ENCODE assay signal across 1 cellular context in the genomic region with DNA sequence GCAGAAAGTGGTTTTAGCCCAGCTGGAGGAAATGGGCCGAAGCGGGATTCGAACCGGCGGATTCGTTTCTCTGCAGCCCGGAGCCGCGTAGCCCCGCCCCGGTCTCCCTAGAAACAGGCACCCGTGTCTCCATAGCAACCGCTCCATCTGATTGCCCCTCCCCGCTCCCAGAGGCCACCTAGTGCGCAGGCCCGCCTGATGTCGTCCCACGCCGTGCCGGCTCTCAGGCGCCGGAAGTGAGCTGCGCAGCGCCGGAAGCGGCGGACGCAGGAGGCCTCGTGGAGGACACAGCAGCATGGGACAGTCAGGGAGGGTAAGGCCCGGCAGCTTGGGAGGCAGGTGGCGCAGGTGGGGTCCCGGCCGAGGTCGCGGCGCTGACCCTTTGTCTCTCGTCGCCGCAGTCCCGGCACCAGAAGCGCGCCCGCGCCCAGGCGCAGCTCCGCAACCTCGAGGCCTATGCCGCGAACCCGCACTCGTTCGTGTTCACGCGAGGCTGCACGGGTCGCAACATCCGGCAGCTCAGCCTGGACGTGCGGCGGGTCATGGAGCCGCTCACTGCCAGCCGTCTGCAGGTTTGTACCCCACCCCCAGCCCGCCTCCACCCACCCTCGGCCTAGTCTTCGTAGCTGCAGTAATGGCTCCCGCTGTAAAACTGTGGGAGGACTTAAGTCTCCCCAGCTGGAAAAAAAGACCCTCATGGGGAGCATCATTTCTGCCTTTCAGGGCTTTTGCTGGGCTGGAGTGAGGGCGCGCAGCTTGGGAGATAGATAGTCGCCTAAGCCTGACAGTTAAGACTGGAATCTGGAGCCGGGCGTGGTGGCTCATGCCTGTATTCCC.
TF ChIP-seq lines count a peak whose summit lies in the region.

A gene with protein sequence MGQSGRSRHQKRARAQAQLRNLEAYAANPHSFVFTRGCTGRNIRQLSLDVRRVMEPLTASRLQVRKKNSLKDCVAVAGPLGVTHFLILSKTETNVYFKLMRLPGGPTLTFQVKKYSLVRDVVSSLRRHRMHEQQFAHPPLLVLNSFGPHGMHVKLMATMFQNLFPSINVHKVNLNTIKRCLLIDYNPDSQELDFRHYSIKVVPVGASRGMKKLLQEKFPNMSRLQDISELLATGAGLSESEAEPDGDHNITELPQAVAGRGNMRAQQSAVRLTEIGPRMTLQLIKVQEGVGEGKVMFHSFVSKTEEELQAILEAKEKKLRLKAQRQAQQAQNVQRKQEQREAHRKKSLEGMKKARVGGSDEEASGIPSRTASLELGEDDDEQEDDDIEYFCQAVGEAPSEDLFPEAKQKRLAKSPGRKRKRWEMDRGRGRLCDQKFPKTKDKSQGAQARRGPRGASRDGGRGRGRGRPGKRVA (plus strand): TSS at position 263 of the 837 bp plus-strand sequence. CDS start 33 bp downstream, at position 296.

TF ChIP-seq in HepG2, 621 proteins besides CTCF, POLR2A, EP300 and RAD21 (continued from another document and continues in another):
- TF ChIP-seq, protein P1, sequence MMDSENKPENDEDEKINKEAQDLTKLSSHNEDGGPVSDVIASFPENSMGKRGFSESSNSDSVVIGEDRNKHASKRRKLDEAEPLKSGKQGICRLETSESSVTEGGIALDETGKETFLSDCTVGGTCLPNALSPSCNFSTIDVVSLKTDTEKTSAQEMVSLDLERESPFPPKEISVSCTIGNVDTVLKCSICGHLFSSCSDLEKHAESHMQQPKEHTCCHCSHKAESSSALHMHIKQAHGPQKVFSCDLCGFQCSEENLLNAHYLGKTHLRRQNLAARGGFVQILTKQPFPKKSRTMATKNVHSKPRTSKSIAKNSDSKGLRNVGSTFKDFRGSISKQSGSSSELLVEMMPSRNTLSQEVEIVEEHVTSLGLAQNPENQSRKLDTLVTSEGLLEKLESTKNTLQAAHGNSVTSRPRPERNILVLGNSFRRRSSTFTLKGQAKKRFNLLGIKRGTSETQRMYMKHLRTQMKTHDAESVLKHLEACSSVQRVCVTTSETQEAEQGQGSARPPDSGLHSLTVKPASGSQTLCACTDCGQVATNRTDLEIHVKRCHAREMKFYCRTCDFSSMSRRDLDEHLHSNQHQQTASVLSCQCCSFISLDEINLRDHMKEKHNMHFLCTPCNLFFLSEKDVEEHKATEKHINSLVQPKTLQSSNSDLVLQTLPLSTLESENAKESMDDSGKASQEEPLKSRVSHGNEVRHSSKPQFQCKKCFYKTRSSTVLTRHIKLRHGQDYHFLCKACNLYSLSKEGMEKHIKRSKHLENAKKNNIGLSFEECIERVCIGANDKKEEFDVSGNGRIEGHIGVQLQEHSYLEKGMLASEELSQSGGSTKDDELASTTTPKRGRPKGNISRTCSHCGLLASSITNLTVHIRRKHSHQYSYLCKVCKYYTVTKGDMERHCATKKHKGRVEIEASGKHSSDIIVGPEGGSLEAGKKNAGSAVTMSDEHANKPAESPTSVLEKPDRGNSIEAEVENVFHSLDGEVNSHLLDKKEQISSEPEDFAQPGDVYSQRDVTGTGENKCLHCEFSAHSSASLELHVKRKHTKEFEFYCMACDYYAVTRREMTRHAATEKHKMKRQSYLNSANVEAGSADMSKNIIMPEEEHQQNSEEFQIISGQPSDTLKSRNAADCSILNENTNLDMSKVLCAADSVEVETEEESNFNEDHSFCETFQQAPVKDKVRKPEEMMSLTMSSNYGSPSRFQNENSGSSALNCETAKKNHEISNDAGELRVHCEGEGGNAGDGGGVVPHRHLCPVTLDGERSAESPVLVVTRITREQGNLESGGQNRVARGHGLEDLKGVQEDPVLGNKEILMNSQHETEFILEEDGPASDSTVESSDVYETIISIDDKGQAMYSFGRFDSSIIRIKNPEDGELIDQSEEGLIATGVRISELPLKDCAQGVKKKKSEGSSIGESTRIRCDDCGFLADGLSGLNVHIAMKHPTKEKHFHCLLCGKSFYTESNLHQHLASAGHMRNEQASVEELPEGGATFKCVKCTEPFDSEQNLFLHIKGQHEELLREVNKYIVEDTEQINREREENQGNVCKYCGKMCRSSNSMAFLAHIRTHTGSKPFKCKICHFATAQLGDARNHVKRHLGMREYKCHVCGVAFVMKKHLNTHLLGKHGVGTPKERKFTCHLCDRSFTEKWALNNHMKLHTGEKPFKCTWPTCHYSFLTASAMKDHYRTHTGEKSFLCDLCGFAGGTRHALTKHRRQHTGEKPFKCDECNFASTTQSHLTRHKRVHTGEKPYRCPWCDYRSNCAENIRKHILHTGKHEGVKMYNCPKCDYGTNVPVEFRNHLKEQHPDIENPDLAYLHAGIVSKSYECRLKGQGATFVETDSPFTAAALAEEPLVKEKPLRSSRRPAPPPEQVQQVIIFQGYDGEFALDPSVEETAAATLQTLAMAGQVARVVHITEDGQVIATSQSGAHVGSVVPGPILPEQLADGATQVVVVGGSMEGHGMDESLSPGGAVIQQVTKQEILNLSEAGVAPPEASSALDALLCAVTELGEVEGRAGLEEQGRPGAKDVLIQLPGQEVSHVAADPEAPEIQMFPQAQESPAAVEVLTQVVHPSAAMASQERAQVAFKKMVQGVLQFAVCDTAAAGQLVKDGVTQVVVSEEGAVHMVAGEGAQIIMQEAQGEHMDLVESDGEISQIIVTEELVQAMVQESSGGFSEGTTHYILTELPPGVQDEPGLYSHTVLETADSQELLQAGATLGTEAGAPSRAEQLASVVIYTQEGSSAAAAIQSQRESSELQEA (CRISPR knock-in tag; IDR thresholded peaks at IDR 0.05; ENCODE audit: not compliant biosample characterization), result peak; percentile 80
- TF ChIP-seq POGZ (CRISPR knock-in tag; IDR thresholded peaks at IDR 0.05) (no peak), ZNF7 (CRISPR knock-in tag; IDR thresholded peaks at IDR 0.05) (0 out of 2 replicates have a peak, but pooled peaks have one; percentile 20), ZNF558 (CRISPR knock-in tag; IDR thresholded peaks at IDR 0.05; ENCODE audit: borderline replicate concordance) (peak; percentile 78; the same call in 1 of the 2 replicates), ZNF44 (CRISPR knock-in tag; IDR thresholded peaks at IDR 0.05) (no peak; the same call in 1 of the 2 replicates), U2AF2 (IDR thresholded peaks at IDR 0.05; ENCODE audit: low read depth, low read length) (no peak), ZNF343 (CRISPR knock-in tag; IDR thresholded peaks at IDR 0.05) (no peak), ZIK1 (CRISPR knock-in tag; IDR thresholded peaks at IDR 0.05; ENCODE audit: borderline replicate concordance, low read depth) (no peak), MYNN (CRISPR knock-in tag; IDR thresholded peaks at IDR 0.05; ENCODE audit: low read depth) (no peak; the same call in 1 of the 2 replicates), DNMT3B (CRISPR knock-in tag; conservative IDR thresholded peaks at IDR 0.05) (no peak), ASH2L (IDR thresholded peaks at IDR 0.05; ENCODE audit: insufficient read length, low read depth, low read length) (peak; percentile 86), MBD4 (IDR thresholded peaks at IDR 0.05; ENCODE audit: borderline replicate concordance, low read length) (no peak), KDM5A (IDR thresholded peaks at IDR 0.05; ENCODE audit: borderline replicate concordance, low read length) (peak; percentile 86)
- TF ChIP-seq, protein P2, sequence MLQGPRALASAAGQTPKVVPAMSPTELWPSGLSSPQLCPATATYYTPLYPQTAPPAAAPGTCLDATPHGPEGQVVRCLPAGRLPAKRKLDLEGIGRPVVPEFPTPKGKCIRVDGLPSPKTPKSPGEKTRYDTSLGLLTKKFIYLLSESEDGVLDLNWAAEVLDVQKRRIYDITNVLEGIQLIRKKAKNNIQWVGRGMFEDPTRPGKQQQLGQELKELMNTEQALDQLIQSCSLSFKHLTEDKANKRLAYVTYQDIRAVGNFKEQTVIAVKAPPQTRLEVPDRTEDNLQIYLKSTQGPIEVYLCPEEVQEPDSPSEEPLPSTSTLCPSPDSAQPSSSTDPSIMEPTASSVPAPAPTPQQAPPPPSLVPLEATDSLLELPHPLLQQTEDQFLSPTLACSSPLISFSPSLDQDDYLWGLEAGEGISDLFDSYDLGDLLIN (CRISPR knock-in tag; IDR thresholded peaks at IDR 0.05; ENCODE audit: borderline replicate concordance), result no peak; the same call in 1 of the 2 replicates
- TF ChIP-seq, protein P3, sequence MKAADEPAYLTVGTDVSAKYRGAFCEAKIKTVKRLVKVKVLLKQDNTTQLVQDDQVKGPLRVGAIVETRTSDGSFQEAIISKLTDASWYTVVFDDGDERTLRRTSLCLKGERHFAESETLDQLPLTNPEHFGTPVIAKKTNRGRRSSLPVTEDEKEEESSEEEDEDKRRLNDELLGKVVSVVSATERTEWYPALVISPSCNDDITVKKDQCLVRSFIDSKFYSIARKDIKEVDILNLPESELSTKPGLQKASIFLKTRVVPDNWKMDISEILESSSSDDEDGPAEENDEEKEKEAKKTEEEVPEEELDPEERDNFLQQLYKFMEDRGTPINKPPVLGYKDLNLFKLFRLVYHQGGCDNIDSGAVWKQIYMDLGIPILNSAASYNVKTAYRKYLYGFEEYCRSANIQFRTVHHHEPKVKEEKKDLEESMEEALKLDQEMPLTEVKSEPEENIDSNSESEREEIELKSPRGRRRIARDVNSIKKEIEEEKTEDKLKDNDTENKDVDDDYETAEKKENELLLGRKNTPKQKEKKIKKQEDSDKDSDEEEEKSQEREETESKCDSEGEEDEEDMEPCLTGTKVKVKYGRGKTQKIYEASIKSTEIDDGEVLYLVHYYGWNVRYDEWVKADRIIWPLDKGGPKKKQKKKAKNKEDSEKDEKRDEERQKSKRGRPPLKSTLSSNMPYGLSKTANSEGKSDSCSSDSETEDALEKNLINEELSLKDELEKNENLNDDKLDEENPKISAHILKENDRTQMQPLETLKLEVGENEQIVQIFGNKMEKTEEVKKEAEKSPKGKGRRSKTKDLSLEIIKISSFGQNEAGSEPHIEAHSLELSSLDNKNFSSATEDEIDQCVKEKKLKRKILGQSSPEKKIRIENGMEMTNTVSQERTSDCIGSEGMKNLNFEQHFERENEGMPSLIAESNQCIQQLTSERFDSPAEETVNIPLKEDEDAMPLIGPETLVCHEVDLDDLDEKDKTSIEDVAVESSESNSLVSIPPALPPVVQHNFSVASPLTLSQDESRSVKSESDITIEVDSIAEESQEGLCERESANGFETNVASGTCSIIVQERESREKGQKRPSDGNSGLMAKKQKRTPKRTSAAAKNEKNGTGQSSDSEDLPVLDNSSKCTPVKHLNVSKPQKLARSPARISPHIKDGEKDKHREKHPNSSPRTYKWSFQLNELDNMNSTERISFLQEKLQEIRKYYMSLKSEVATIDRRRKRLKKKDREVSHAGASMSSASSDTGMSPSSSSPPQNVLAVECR (CRISPR knock-in tag; IDR thresholded peaks at IDR 0.05; ENCODE audit: borderline replicate concordance), result peak; percentile 98
- TF ChIP-seq, protein P4, sequence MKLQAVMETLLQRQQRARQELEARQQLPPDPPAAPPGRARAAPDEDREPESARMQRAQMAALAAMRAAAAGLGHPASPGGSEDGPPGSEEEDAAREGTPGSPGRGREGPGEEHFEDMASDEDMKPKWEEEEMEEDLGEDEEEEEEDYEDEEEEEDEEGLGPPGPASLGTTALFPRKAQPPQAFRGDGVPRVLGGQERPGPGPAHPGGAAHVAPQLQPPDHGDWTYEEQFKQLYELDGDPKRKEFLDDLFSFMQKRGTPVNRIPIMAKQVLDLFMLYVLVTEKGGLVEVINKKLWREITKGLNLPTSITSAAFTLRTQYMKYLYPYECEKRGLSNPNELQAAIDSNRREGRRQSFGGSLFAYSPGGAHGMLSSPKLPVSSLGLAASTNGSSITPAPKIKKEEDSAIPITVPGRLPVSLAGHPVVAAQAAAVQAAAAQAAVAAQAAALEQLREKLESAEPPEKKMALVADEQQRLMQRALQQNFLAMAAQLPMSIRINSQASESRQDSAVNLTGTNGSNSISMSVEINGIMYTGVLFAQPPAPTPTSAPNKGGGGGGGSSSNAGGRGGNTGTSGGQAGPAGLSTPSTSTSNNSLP (IDR thresholded peaks at IDR 0.05; ENCODE audit: low read depth, low read length), result no peak
- TF ChIP-seq, protein P5, sequence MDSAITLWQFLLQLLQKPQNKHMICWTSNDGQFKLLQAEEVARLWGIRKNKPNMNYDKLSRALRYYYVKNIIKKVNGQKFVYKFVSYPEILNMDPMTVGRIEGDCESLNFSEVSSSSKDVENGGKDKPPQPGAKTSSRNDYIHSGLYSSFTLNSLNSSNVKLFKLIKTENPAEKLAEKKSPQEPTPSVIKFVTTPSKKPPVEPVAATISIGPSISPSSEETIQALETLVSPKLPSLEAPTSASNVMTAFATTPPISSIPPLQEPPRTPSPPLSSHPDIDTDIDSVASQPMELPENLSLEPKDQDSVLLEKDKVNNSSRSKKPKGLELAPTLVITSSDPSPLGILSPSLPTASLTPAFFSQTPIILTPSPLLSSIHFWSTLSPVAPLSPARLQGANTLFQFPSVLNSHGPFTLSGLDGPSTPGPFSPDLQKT (CRISPR knock-in tag; IDR thresholded peaks at IDR 0.05; ENCODE audit: borderline replicate concordance), result no peak; the same call in 1 of the 2 replicates
- TF ChIP-seq, protein P6, sequence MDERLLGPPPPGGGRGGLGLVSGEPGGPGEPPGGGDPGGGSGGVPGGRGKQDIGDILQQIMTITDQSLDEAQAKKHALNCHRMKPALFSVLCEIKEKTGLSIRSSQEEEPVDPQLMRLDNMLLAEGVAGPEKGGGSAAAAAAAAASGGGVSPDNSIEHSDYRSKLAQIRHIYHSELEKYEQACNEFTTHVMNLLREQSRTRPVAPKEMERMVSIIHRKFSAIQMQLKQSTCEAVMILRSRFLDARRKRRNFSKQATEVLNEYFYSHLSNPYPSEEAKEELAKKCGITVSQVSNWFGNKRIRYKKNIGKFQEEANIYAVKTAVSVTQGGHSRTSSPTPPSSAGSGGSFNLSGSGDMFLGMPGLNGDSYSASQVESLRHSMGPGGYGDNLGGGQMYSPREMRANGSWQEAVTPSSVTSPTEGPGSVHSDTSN (CRISPR knock-in tag; IDR thresholded peaks at IDR 0.05), result no peak
- TF ChIP-seq, protein P7, sequence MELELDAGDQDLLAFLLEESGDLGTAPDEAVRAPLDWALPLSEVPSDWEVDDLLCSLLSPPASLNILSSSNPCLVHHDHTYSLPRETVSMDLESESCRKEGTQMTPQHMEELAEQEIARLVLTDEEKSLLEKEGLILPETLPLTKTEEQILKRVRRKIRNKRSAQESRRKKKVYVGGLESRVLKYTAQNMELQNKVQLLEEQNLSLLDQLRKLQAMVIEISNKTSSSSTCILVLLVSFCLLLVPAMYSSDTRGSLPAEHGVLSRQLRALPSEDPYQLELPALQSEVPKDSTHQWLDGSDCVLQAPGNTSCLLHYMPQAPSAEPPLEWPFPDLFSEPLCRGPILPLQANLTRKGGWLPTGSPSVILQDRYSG (CRISPR knock-in tag; IDR thresholded peaks at IDR 0.05), result no peak
- TF ChIP-seq, protein P8, sequence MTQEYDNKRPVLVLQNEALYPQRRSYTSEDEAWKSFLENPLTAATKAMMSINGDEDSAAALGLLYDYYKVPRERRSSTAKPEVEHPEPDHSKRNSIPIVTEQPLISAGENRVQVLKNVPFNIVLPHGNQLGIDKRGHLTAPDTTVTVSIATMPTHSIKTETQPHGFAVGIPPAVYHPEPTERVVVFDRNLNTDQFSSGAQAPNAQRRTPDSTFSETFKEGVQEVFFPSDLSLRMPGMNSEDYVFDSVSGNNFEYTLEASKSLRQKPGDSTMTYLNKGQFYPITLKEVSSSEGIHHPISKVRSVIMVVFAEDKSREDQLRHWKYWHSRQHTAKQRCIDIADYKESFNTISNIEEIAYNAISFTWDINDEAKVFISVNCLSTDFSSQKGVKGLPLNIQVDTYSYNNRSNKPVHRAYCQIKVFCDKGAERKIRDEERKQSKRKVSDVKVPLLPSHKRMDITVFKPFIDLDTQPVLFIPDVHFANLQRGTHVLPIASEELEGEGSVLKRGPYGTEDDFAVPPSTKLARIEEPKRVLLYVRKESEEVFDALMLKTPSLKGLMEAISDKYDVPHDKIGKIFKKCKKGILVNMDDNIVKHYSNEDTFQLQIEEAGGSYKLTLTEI (CRISPR knock-in tag; conservative IDR thresholded peaks at IDR 0.05), result no peak
